In the genomic region with DNA sequence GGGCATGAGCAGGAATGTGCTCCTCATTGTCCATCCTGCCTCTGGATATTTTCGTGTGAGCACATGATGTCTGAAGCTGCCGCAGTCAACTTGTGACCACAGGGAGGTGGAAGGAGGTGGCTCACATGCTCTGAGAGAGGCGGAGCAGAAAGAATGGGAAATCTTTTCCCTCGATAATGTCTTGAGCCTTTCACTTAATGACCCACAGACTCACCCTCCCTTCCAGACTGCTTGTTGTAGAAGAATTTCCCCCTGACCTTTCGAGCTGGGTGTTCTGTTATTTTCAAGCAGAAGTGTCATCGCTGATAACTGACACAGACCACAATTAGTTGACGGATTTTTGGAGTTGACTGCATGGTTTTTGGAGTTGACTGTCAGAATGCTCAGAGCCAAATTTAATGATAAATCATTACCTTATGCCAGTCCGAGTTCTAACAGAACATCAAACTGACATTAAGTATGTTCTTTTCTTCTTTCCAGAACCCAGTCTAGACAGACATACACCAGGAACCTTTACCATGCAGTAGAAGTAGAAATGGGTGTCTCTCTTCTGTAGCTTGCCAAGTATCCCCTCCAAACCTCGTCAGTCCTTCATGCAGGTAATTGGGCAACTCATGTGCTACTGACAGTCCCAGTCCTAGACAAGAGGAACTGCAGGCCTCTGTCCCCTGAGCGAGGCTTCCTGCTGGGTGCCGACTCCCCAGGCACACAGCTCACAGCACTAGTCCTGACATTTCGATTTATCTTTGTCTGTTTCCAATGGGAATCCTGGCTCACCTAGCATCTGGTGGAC, we compare ENCODE assay signal across 14 cellular contexts. TPM values are rescaled to one million over a fixed set of nuclear protein-coding genes. Genes with fewer than 3 reads are reported as not detected.
DNase-seq lines count a peak whose midpoint lies in the region; TF ChIP-seq lines count a peak whose summit lies in the region.
"Had no signal": no experiment of that assay in that cellular context is flagged by ENCODE, and none has a peak within 500 bp of the region (broad histone marks: within the 10 kb centered on the region; RNA-seq: fewer than 3 reads in every experiment).

No MANE protein-coding gene starts in this region.

- H3K27ac ChIP-seq in trophoblast cell (ENCODE audit: low read depth, low read length) (peak overlapping the region; percentile 62), ovary (no peak overlapping the region)
- H3K27ac ChIP-seq: stomach had no signal

- no peak overlapping the region for H3K9ac ChIP-seq in trophoblast cell (ENCODE audit: low read length)

- H3K4me3 ChIP-seq in trophoblast cell (ENCODE audit: low read depth, low read length) (no peak overlapping the region), ovary (no peak overlapping the region)
- H3K4me3 ChIP-seq: stomach had no signal

- no peaks in the 10 kb centered on the region for H3K36me3 Mint-ChIP-seq in Calu3 (ENCODE audit: insufficient read depth, unreplicated experiment)
- H3K36me3 Mint-ChIP-seq: CD8-positive, alpha-beta memory T cell had no signal

- H2BK12ac ChIP-seq in trophoblast cell (ENCODE audit: low read length): peak overlapping the region; percentile 85

- no peak overlapping the region for H3K4me3 Mint-ChIP-seq in Calu3 (ENCODE audit: low read depth, unreplicated experiment)
- H3K4me3 Mint-ChIP-seq: CD8-positive, alpha-beta memory T cell; HFFc6; T-helper 1 cell treated with Interleukin-12 subunit alpha and Interleukin-12 subunit beta and Interleukin-4 antibody, amounts not matched to agents 30 μg/mL and 1 μg/mL, for 36 hours had no signal

- H2BK120ac ChIP-seq in trophoblast cell (ENCODE audit: insufficient read depth, low read length, poor library complexity): peak overlapping the region; percentile 37

- H4K91ac ChIP-seq in trophoblast cell (ENCODE audit: low read depth, low read length): peak overlapping the region; percentile 28

- H2AK5ac ChIP-seq in trophoblast cell (ENCODE audit: low read length): peak overlapping the region; percentile 44

- H3K4me1 Mint-ChIP-seq in Calu3 (ENCODE audit: low read depth, unreplicated experiment): peaks cover 30% of the 10 kb centered on the region
- H3K4me1 Mint-ChIP-seq: CD8-positive, alpha-beta memory T cell had no signal

- CTCF ChIA-PET in Calu3 (lab: Charles Lee): interaction anchor here (0.6 kb wide), 1 partner anchor 156 kb away, joined by 5 read pairs; no protein-coding TSS in a partner anchor

- no peaks in the 10 kb centered on the region for H3K36me3 ChIP-seq in trophoblast cell (ENCODE audit: control insufficient read depth in 1 of 2, insufficient read depth in 2 of 2, low read length in 2 of 2)
- no peaks in the 10 kb centered on the region for H3K36me3 ChIP-seq in ovary
- H3K36me3 ChIP-seq: stomach had no signal

- no peak for TF ChIP-seq POLR2A in ovary (IDR thresholded peaks at IDR 0.05)

- no peaks in the 10 kb centered on the region for H3K79me2 ChIP-seq in trophoblast cell (ENCODE audit: control insufficient read depth, insufficient read depth, low read length, poor library complexity)

- H3K79me1 ChIP-seq in trophoblast cell (ENCODE audit: low read length): peaks cover 14% of the 10 kb centered on the region

- peak overlapping the region; percentile 27 for H3K27ac Mint-ChIP-seq in Calu3 (ENCODE audit: unreplicated experiment)
- H3K27ac Mint-ChIP-seq: CD8-positive, alpha-beta memory T cell; HFFc6; T-helper 1 cell treated with Interleukin-12 subunit alpha and Interleukin-12 subunit beta and Interleukin-4 antibody, amounts not matched to agents 30 μg/mL and 1 μg/mL, for 36 hours had no signal

- no peaks in the 10 kb centered on the region for H3K27me3 Mint-ChIP-seq in Calu3 (ENCODE audit: unreplicated experiment)

- H3K9me3 ChIP-seq in trophoblast cell (ENCODE audit: insufficient read depth, low read depth, low read length) (no peaks in the 10 kb centered on the region), ovary (no peaks in the 10 kb centered on the region)
- H3K9me3 ChIP-seq: stomach had no signal

- TF ChIP-seq CTCF in Calu3 (IDR thresholded peaks at IDR 0.05; ENCODE audit: unreplicated experiment) (no peak), ovary (IDR thresholded peaks at IDR 0.05) (no peak)

- peak overlapping the region; percentile 64 for H4K8ac ChIP-seq in trophoblast cell (ENCODE audit: low read depth, low read length)

- intact Hi-C loops in Calu3 (cut with micrococcal nuclease; ENCODE audit: unreplicated experiment): no loop called here
- intact Hi-C loops in ovary (cut with DNase I): no loop called here

- no peak overlapping the region for H3K23ac ChIP-seq in trophoblast cell (ENCODE audit: low read length)

- H3K18ac ChIP-seq in trophoblast cell (ENCODE audit: low read length): peak overlapping the region; percentile 75

- DNase-seq in Calu3: peak; percentile 40
- DNase-seq in OCI-M1 (lab: John Stamatoyannopoulos, UW): peak; percentile 84
- peak; percentile 66 for DNase-seq in fibroblast of peridontal ligament (ENCODE audit: extremely low read depth)
- no peak for DNase-seq in trophoblast cell
- DNase-seq in iPS-NIHi11 (ENCODE audit: low spot score): no peak
- DNase-seq in ovary: no peak
- DNase-seq in T-helper 1 cell: no peak
- DNase-seq in NCI-H2029 (lab: John Stamatoyannopoulos, UW): no peak
- DNase-seq: amniotic stem cell; CD8-positive, alpha-beta memory T cell; HFFc6; NCI-H82; stomach had no signal

- H2AFZ ChIP-seq in trophoblast cell (ENCODE audit: insufficient read depth, low read length, poor library complexity): no peak overlapping the region

- H3K27me3 ChIP-seq in trophoblast cell (ENCODE audit: insufficient read depth, low read length): no peaks in the 10 kb centered on the region
- no peaks in the 10 kb centered on the region for H3K27me3 ChIP-seq in ovary
- H3K27me3 ChIP-seq: stomach had no signal

- H3K14ac ChIP-seq in trophoblast cell (ENCODE audit: low read length): peak overlapping the region; percentile 58

- H3K4me2 ChIP-seq in trophoblast cell (ENCODE audit: low read length): peak overlapping the region; percentile 23

- H2BK5ac ChIP-seq in trophoblast cell (ENCODE audit: low read depth, low read length, poor library complexity): peak overlapping the region; percentile 67

- H3K4ac ChIP-seq in trophoblast cell (ENCODE audit: low read depth, low read length): no peak overlapping the region

- TF ChIP-seq EP300 in ovary (IDR thresholded peaks at IDR 0.05): no peak

- H3K4me1 ChIP-seq in trophoblast cell (ENCODE audit: control insufficient read depth in 1 of 2, insufficient read depth in 2 of 2, low read length in 2 of 2): peaks cover 9 to 11% of the 10 kb centered on the region in 2 experiments
- no peaks in the 10 kb centered on the region for H3K4me1 ChIP-seq in ovary (ENCODE audit: insufficient read depth)
- H3K4me1 ChIP-seq: stomach had no signal

- peaks cover 4% of the 10 kb centered on the region for H3K9me3 Mint-ChIP-seq in Calu3 (ENCODE audit: low read depth, unreplicated experiment)
- H3K9me3 Mint-ChIP-seq: HFFc6; T-helper 1 cell treated with Interleukin-12 subunit alpha and Interleukin-12 subunit beta and Interleukin-4 antibody, amounts not matched to agents 30 μg/mL and 1 μg/mL, for 36 hours had no signal

- WGBS in trophoblast cell (ENCODE audit: extremely low coverage, insufficient coverage, insufficient read length): no CpG with 5 or more reads among the region's 12 CpGs
- WGBS in ovary, 3 donors: 60 to 72% (median 67%) methylated on average over 12 of the region's 12 CpGs

- no TSS peak for BruUV-seq in Calu3 (replicated peaks; lab: Mats Ljungman, UMichigan)

- H4K12ac ChIP-seq in trophoblast cell (ENCODE audit: low read depth, low read length): no peak overlapping the region

RNA-seq across cellular contexts. Expression of gene RTTN, which starts 29.4 kb away (rescaled TPM):
- total RNA-seq in Calu3 (2022): 20.4 and 22.7 TPM in 2 replicates
- 10.2 and 11.7 TPM in 2 replicates for polyA plus RNA-seq in trophoblast cell (2013)
- 10 to 100 TPM; 14.1 to 22.4 (median 15.6) TPM for total RNA-seq in ovary
- 1 to 10 TPM; 6.2 to 6.7 TPM for polyA plus RNA-seq in ovary

RNA-seq across cellular contexts. Expression of gene SOCS6, which starts 54.0 kb away (rescaled TPM):
- total RNA-seq in Calu3 (2022): 26.1 and 33.0 TPM in 2 replicates
- 49.6 and 49.7 TPM in 2 replicates for polyA plus RNA-seq in trophoblast cell (2013)
- total RNA-seq in ovary: 10 to 100 TPM in 6 of 7 donors, 1 to 10 TPM in 1; 9.8 to 23.8 (median 17.7) TPM
- 1 to 10 TPM; 8.1 to 8.8 TPM for polyA plus RNA-seq in ovary

Comparison
In these comparisons a context has a peak if more than half of its experiments do, and no peak if none do; other contexts are left out.
1. DNase-seq: peak in Calu3 (single experiment), OCI-M1 (single experiment) and fibroblast of peridontal ligament (single experiment); none in trophoblast cell (0 of 2), iPS-NIHi11 (single experiment), ovary (0 of 5), T-helper 1 cell (0 of 5) and NCI-H2029 (single experiment).